Comparison of ENCODE assay signal across 2 cellular contexts in genomic region chr22:21932347-21932746, GRCh38.
TF ChIP-seq lines count a peak whose summit lies in the region.

No MANE protein-coding gene starts in this region.

TF ChIP-seq in A549, 52 proteins besides CTCF, POLR2A, EP300 and RAD21:
- TF ChIP-seq KDM1A (IDR thresholded peaks at IDR 0.05; ENCODE audit: low read depth) (0 out of 2 replicates have a peak, but pooled peaks have one; percentile 27), HOXA7 (CRISPR knock-in tag; IDR thresholded peaks at IDR 0.05) (no peak)
TF ChIP-seq in A549: peak in this region for 1.

TF ChIP-seq in H1, 55 proteins besides CTCF, POLR2A, EP300 and RAD21:
- TF ChIP-seq TAF1 (IDR thresholded peaks at IDR 0.05; ENCODE audit: low read depth, low read length) (no peak), BCL11A (IDR thresholded peaks at IDR 0.05; ENCODE audit: low read depth in 2 of 2, low read length in 2 of 2) (no peak), RFX5 (IDR thresholded peaks at IDR 0.05; ENCODE audit: borderline replicate concordance, low read depth, low read length) (no peak), CHD1 (IDR thresholded peaks at IDR 0.05; ENCODE audit: low read depth, low read length) (no peak), KDM1A (IDR thresholded peaks at IDR 0.05; ENCODE audit: borderline replicate concordance, low read length) (peak; percentile 94), HDAC6 (IDR thresholded peaks at IDR 0.05; ENCODE audit: low read depth, low read length) (no peak)
